In genomic region chr13:44874176-44874575, GRCh38 we compare ENCODE assay signal across 18 cellular contexts.
DNase-seq lines count a peak whose midpoint lies in the region; ATAC-seq, FAIRE-seq and TF ChIP-seq lines count a peak whose summit lies in the region.
"Had no signal": no experiment of that assay in that cellular context is flagged by ENCODE, and none has a peak within 500 bp of the region (broad histone marks: within the 10 kb centered on the region; RNA-seq: fewer than 3 reads in every experiment).

No MANE protein-coding gene starts in this region.

- no peak overlapping the region for H2BK15ac ChIP-seq in H1 (ENCODE audit: low read length)
- no peak overlapping the region for H2BK15ac ChIP-seq in neuronal stem cell (ENCODE audit: low read length)

- no peak overlapping the region for H3K4me3 Mint-ChIP-seq in activated CD4-positive, alpha-beta T cell treated with anti-CD3 and anti-CD28 coated beads, Interleukin-2, amount 10 ng/mL, durations not matched to agents 24 days and 14 days
- H3K4me3 Mint-ChIP-seq in activated CD4-positive, alpha-beta T cell treated with anti-CD3 and anti-CD28 coated beads, Interleukin-2, amount 10 ng/mL, durations not matched to agents 7 days and 5 days = no peak overlapping the region
- H3K4me3 Mint-ChIP-seq: CD14-positive monocyte; CD8-positive, alpha-beta T cell had no signal

- H3K36me3 ChIP-seq in H1 (ENCODE audit: control insufficient read depth in 2 of 4, insufficient read depth in 4 of 4, low read length in 3 of 4) (no peaks in the 10 kb centered on the region), neuronal stem cell (replicated peaks in 1 of 2; ENCODE audit: control insufficient read depth in 2 of 2, insufficient read depth in 2 of 2, low read length in 2 of 2) (no peaks in the 10 kb centered on the region), mucosa of descending colon (ENCODE audit: low read depth) (no peaks in the 10 kb centered on the region), right lobe of liver (no peaks in the 10 kb centered on the region), upper lobe of left lung (no peaks in the 10 kb centered on the region)

- H3K4me2 ChIP-seq in H1 (ENCODE audit: insufficient read depth in 1 of 2, low read depth in 2 of 2, low read length in 2 of 2) (no peak overlapping the region), neuronal stem cell (ENCODE audit: insufficient read depth, low read length, poor library complexity, severe bottlenecking) (no peak overlapping the region)

- TF ChIP-seq CTCF in H1 (IDR thresholded peaks at IDR 0.05; ENCODE audit: control extremely low read depth in 1 of 3, insufficient read depth in 1 of 3, low read depth in 1 of 3, low read length in 3 of 3) (no peak), mucosa of descending colon (IDR thresholded peaks at IDR 0.05) (no peak), right lobe of liver (IDR thresholded peaks at IDR 0.05) (no peak), upper lobe of left lung (IDR thresholded peaks at IDR 0.05) (no peak)

- H2AFZ ChIP-seq in H1 (ENCODE audit: low read length) (0 out of 2 replicates have a peak overlapping the region, but pooled peaks have one; percentile 24), neuronal stem cell (ENCODE audit: low read length) (no peak overlapping the region)

- no peak for TF ChIP-seq POLR2A in H1 (IDR thresholded peaks at IDR 0.05; ENCODE audit: control extremely low read depth in 1 of 2, low read depth in 2 of 2, low read length in 2 of 2)
- TF ChIP-seq POLR2A in right lobe of liver (IDR thresholded peaks at IDR 0.05) = no peak
- no peak for TF ChIP-seq POLR2A in upper lobe of left lung (IDR thresholded peaks at IDR 0.05)

- H3K9ac ChIP-seq in H1 (replicated peaks in 1 of 4; ENCODE audit: extremely low read depth in 1 of 4, low read depth in 3 of 4, low read length in 3 of 4) = no peak overlapping the region
- no peak overlapping the region for H3K9ac ChIP-seq in neuronal stem cell (ENCODE audit: low read depth, low read length, poor library complexity)

- no peaks in the 10 kb centered on the region; a peak in 1 of 7 replicates for H3K4me1 ChIP-seq in H1 (replicated peaks in 1 of 4; ENCODE audit: control insufficient read depth in 3 of 4, insufficient read depth in 4 of 4, low read length in 3 of 4)
- no peaks in the 10 kb centered on the region for H3K4me1 ChIP-seq in neuronal stem cell (ENCODE audit: control insufficient read depth in 2 of 2, insufficient read depth in 1 of 2, low read depth in 1 of 2, low read length in 2 of 2)
- peaks cover 9% of the 10 kb centered on the region for H3K4me1 ChIP-seq in mucosa of descending colon (ENCODE audit: low read depth)
- H3K4me1 ChIP-seq in right lobe of liver = peaks cover 0 to 4% (median 0%) of the 10 kb centered on the region in 4 donors
- peaks cover 0 to 8% (median 0%) of the 10 kb centered on the region in 4 donors for H3K4me1 ChIP-seq in upper lobe of left lung
- H3K4me1 ChIP-seq: Caco-2 had no signal

- CTCF ChIA-PET in activated CD4-positive, alpha-beta T cell treated with anti-CD3 and anti-CD28 coated beads, Interleukin-2, amount 10 ng/mL, durations not matched to agents 7 days and 5 days (lab: Charles Lee) = no interaction called here
- CTCF ChIA-PET in H1 (lab: Charles Lee; ENCODE audit: partially characterized antibody) = interaction anchor here (1.0 kb wide), 1 partner anchor 966 kb away, joined by 3 read pairs; no protein-coding TSS in a partner anchor

- H2BK20ac ChIP-seq in H1 (ENCODE audit: low read length) = no peak overlapping the region

- no peak for DNase-seq in activated CD4-positive, alpha-beta T cell treated with anti-CD3 and anti-CD28 coated beads, Interleukin-2, amount 10 ng/mL, durations not matched to agents 24 days and 14 days
- DNase-seq in activated CD4-positive, alpha-beta T cell treated with anti-CD3 and anti-CD28 coated beads, Interleukin-2, amount 10 ng/mL, durations not matched to agents 7 days and 5 days = no peak
- no peak for DNase-seq in H1 (ENCODE audit: low read depth in 1 of 2, low spot score in 2 of 2)
- no peak for DNase-seq in neuronal stem cell (ENCODE audit: low spot score)
- no peak for DNase-seq in mucosa of descending colon
- DNase-seq in right lobe of liver = no peak
- no peak for DNase-seq in upper lobe of left lung
- DNase-seq: Caco-2; CD8-positive, alpha-beta T cell; DND-41; GDM1 had no signal

- H3K27me3 ChIP-seq in H1 (replicated peaks in 1 of 4; ENCODE audit: control insufficient read depth in 3 of 4, extremely low read depth in 1 of 4, insufficient read depth in 3 of 4, low read length in 3 of 4) (no peaks in the 10 kb centered on the region), neuronal stem cell (ENCODE audit: control insufficient read depth in 3 of 3, insufficient read depth in 3 of 3, low read depth in 1 of 3, low read length in 3 of 3) (peaks cover 0 to 3% (median 2%) of the 10 kb centered on the region in 3 experiments), right lobe of liver (no peaks in the 10 kb centered on the region), upper lobe of left lung (no peaks in the 10 kb centered on the region)

- peaks cover 4% of the 10 kb centered on the region for H3K4me1 Mint-ChIP-seq in activated CD4-positive, alpha-beta T cell treated with anti-CD3 and anti-CD28 coated beads, Interleukin-2, amount 10 ng/mL, durations not matched to agents 24 days and 14 days
- H3K4me1 Mint-ChIP-seq in activated CD4-positive, alpha-beta T cell treated with anti-CD3 and anti-CD28 coated beads, Interleukin-2, amount 10 ng/mL, durations not matched to agents 7 days and 5 days = no peaks in the 10 kb centered on the region
- H3K4me1 Mint-ChIP-seq: CD14-positive monocyte had no signal

- ATAC-seq in mucosa of descending colon (no peak), right lobe of liver (no peak), upper lobe of left lung (ENCODE audit: low FRiP score in 2 of 2) (no peak), HG02798 (IDR thresholded peaks at IDR 0.05; ENCODE audit: poor library complexity, unreplicated experiment) (no peak)
- ATAC-seq: CD8-positive, alpha-beta T cell; HepG2 had no signal

- no peaks in the 10 kb centered on the region for H4K20me1 ChIP-seq in H1 (replicated peaks in 1 of 2; ENCODE audit: control insufficient read depth in 1 of 2, insufficient read depth in 2 of 2, low read length in 2 of 2)

- no peak overlapping the region for H3K56ac ChIP-seq in H1 (replicated peaks; ENCODE audit: insufficient read length, low read depth, low read length)

- H3K27ac ChIP-seq in H1 (ENCODE audit: low read depth, low read length) (no peak overlapping the region), neuronal stem cell (replicated peaks; ENCODE audit: low read length) (no peak overlapping the region), right lobe of liver (no peak overlapping the region), upper lobe of left lung (no peak overlapping the region)
- H3K27ac ChIP-seq: 22Rv1 had no signal

- H3K79me2 ChIP-seq in H1 (ENCODE audit: control insufficient read depth in 1 of 2, insufficient read depth in 2 of 2, low read length in 2 of 2) = no peaks in the 10 kb centered on the region

- H3K14ac ChIP-seq in H1 (ENCODE audit: insufficient read length) (no peak overlapping the region), neuronal stem cell (ENCODE audit: low read length) (no peak overlapping the region)

- 92% methylated on average over 8 of the region's 8 CpGs; no CpG with 5 or more reads in 1 of the 2 experiments for WGBS in H1 (ENCODE audit: extremely low coverage in 1 of 2, insufficient coverage in 1 of 2, insufficient read length in 1 of 2, insufficient replicate concordance in 2 of 2, low coverage in 1 of 2, low lambda C conversion rate in 2 of 2, missing lambda C conversion rate in 1 of 2), 2 experiments
- no CpG with 5 or more reads among the region's 8 CpGs for WGBS in neuronal stem cell (ENCODE audit: extremely low coverage in 2 of 2, insufficient read length in 2 of 2, insufficient replicate concordance in 1 of 2), 2 donors
- 90% methylated on average over 7 of the region's 8 CpGs for WGBS in right lobe of liver (ENCODE audit: insufficient coverage, low coverage, low lambda C conversion rate, missing lambda C conversion rate)
- WGBS in upper lobe of left lung, 2 donors = 93 to 94% methylated on average over 7 to 8 of the region's 8 CpGs

- H4K8ac ChIP-seq in H1 (ENCODE audit: extremely low read depth, insufficient read depth, low read length) (no peak overlapping the region), neuronal stem cell (ENCODE audit: low read depth, low read length) (no peak overlapping the region)

- H3K23ac ChIP-seq in H1 (ENCODE audit: insufficient read length) (no peak overlapping the region), neuronal stem cell (ENCODE audit: low read depth, low read length, poor library complexity) (no peak overlapping the region)

- no peaks in the 10 kb centered on the region for H3K79me1 ChIP-seq in H1 (ENCODE audit: low read depth, low read length)
- H3K79me1 ChIP-seq in neuronal stem cell (ENCODE audit: low read depth, low read length) = no peaks in the 10 kb centered on the region

- H2BK120ac ChIP-seq in H1 (replicated peaks; ENCODE audit: low read depth, low read length) (no peak overlapping the region), neuronal stem cell (ENCODE audit: low read depth, low read length) (no peak overlapping the region)

- H3K9me3 ChIP-seq in H1 (ENCODE audit: insufficient read depth in 2 of 2, low read depth in 1 of 2, low read length in 1 of 2) (peaks cover 2 to 6% of the 10 kb centered on the region in 2 experiments; a peak in 2 of 4 replicates), neuronal stem cell (replicated peaks in 1 of 2; ENCODE audit: control insufficient read depth in 2 of 2, insufficient read depth in 1 of 2, low read depth in 1 of 2, low read length in 2 of 2) (peaks cover 5 to 8% of the 10 kb centered on the region in 2 donors), mucosa of descending colon (no peaks in the 10 kb centered on the region), right lobe of liver (no peaks in the 10 kb centered on the region), upper lobe of left lung (no peaks in the 10 kb centered on the region)
- H3K9me3 ChIP-seq: Caco-2 had no signal

- no peak overlapping the region for H3K4ac ChIP-seq in H1 (replicated peaks; ENCODE audit: insufficient read length, low read depth, low read length)
- no peak overlapping the region for H3K4ac ChIP-seq in neuronal stem cell (ENCODE audit: low read length)

- no peak overlapping the region for H4K5ac ChIP-seq in H1 (ENCODE audit: insufficient read length, low read depth, low read length)

- H3K36me3 Mint-ChIP-seq in activated CD4-positive, alpha-beta T cell treated with anti-CD3 and anti-CD28 coated beads, Interleukin-2, amount 10 ng/mL, durations not matched to agents 24 days and 14 days (ENCODE audit: low read depth) = no peaks in the 10 kb centered on the region
- no peaks in the 10 kb centered on the region for H3K36me3 Mint-ChIP-seq in activated CD4-positive, alpha-beta T cell treated with anti-CD3 and anti-CD28 coated beads, Interleukin-2, amount 10 ng/mL, durations not matched to agents 7 days and 5 days (ENCODE audit: low read depth)
- H3K36me3 Mint-ChIP-seq: CD14-positive monocyte; CD8-positive, alpha-beta T cell had no signal

- H3K18ac ChIP-seq in H1 (ENCODE audit: extremely low read depth, low read length) (no peak overlapping the region), neuronal stem cell (ENCODE audit: low read length) (peak overlapping the region; percentile 36)

- TF ChIP-seq EP300 in H1 (IDR thresholded peaks at IDR 0.05; ENCODE audit: borderline replicate concordance in 1 of 2, low read depth in 2 of 2, low read length in 2 of 2) (no peak), upper lobe of left lung (IDR thresholded peaks at IDR 0.05) (no peak)

- TF ChIP-seq RAD21 in H1 (IDR thresholded peaks at IDR 0.05 in 1 of 2, conservative IDR thresholded peaks at IDR 0.05 in 1 of 2; ENCODE audit: low read depth in 2 of 2, low read length in 2 of 2) = no peak

- H2AK5ac ChIP-seq in H1 (ENCODE audit: low read depth, low read length) (no peak overlapping the region), neuronal stem cell (ENCODE audit: low read depth, low read length) (no peak overlapping the region)

- POLR2A ChIA-PET in activated CD4-positive, alpha-beta T cell treated with anti-CD3 and anti-CD28 coated beads, Interleukin-2, amount 10 ng/mL, durations not matched to agents 7 days and 5 days (lab: Charles Lee) = no interaction called here
- POLR2A ChIA-PET in H1 (lab: Charles Lee; ENCODE audit: partially characterized antibody) = interaction anchor here (1.4 kb wide), 1 partner anchor 182 kb away, joined by 3 read pairs; no protein-coding TSS in a partner anchor

- H3K9me3 Mint-ChIP-seq in activated CD4-positive, alpha-beta T cell treated with anti-CD3 and anti-CD28 coated beads, Interleukin-2, amount 10 ng/mL, durations not matched to agents 24 days and 14 days = no peaks in the 10 kb centered on the region
- peaks cover 2% of the 10 kb centered on the region for H3K9me3 Mint-ChIP-seq in activated CD4-positive, alpha-beta T cell treated with anti-CD3 and anti-CD28 coated beads, Interleukin-2, amount 10 ng/mL, durations not matched to agents 7 days and 5 days

- no peaks in the 10 kb centered on the region for H3K23me2 ChIP-seq in H1 (ENCODE audit: low read depth, low read length)

- FAIRE-seq in H1 (lab: Jason Lieb, UNC) = no peak
- FAIRE-seq: GM12892, H54, HepG2, HTR-8/SVneo had no signal

- peak overlapping the region; percentile 34 for H3K27ac Mint-ChIP-seq in activated CD4-positive, alpha-beta T cell treated with anti-CD3 and anti-CD28 coated beads, Interleukin-2, amount 10 ng/mL, durations not matched to agents 24 days and 14 days
- H3K27ac Mint-ChIP-seq in activated CD4-positive, alpha-beta T cell treated with anti-CD3 and anti-CD28 coated beads, Interleukin-2, amount 10 ng/mL, durations not matched to agents 7 days and 5 days = no peak overlapping the region
- H3K27ac Mint-ChIP-seq: CD14-positive monocyte; CD8-positive, alpha-beta T cell had no signal

- no peak overlapping the region for H2BK12ac ChIP-seq in H1 (ENCODE audit: low read depth, low read length)
- no peak overlapping the region for H2BK12ac ChIP-seq in neuronal stem cell (ENCODE audit: low read length)

- no peak overlapping the region for H3K4me3 ChIP-seq in H1 (ENCODE audit: extremely low read depth in 1 of 4, insufficient read depth in 2 of 4, low read depth in 3 of 4, low read length in 4 of 4)
- H3K4me3 ChIP-seq in neuronal stem cell (ENCODE audit: low read length in 2 of 2) = no peak overlapping the region
- no peak overlapping the region for H3K4me3 ChIP-seq in mucosa of descending colon
- no peak overlapping the region for H3K4me3 ChIP-seq in right lobe of liver
- H3K4me3 ChIP-seq in upper lobe of left lung = no peak overlapping the region

- H3K27me3 Mint-ChIP-seq in activated CD4-positive, alpha-beta T cell treated with anti-CD3 and anti-CD28 coated beads, Interleukin-2, amount 10 ng/mL, durations not matched to agents 24 days and 14 days = peaks cover 5% of the 10 kb centered on the region
- H3K27me3 Mint-ChIP-seq in activated CD4-positive, alpha-beta T cell treated with anti-CD3 and anti-CD28 coated beads, Interleukin-2, amount 10 ng/mL, durations not matched to agents 7 days and 5 days = peaks cover 6% of the 10 kb centered on the region

- no peak overlapping the region for H4K91ac ChIP-seq in H1 (replicated peaks; ENCODE audit: insufficient read length, low read length)
- H4K91ac ChIP-seq in neuronal stem cell (ENCODE audit: low read depth, low read length, poor library complexity) = no peak overlapping the region

- H2BK5ac ChIP-seq in H1 (ENCODE audit: low read depth, low read length) (no peak overlapping the region), neuronal stem cell (ENCODE audit: low read length) (no peak overlapping the region)

- intact Hi-C loops in activated CD4-positive, alpha-beta T cell treated with anti-CD3 and anti-CD28 coated beads, Interleukin-2, amount 10 ng/mL, durations not matched to agents 24 days and 14 days (cut with micrococcal nuclease) = no loop called here
- intact Hi-C loops in mucosa of descending colon (cut with DNase I, micrococcal nuclease) = no loop called here
- intact Hi-C loops in right lobe of liver (cut with DNase I) = no loop called here
